ENCODE assay signal across 8 cellular contexts in the genomic region with DNA sequence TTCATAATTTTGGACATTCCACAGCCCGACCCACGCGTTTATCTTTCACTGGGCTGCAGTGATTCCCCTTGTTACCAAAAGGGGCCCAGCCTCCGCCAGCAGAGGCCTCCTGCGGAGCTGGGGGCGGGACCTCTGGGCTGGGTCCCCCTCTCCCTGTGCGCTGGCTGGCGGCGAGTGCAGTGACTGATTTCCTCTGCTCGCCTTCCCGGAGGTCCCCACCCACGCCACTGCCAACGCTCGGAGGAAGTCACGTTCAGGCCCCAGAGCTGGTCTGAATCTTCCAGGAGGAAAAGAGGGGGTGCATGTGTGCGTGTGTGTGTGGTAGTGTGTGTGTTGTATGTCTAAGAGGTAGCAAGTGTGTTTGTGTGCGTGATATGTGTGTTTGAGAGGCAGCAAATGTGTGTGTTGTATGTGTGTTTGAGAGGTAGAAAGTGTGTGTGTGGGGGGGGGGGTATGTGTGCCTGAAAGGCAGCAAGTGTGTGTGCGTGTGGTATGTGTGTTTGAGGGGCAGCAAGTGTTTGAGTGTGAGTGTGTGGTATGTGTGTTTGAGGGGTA. TPM values are rescaled to one million over a fixed set of nuclear protein-coding genes. Genes with fewer than 3 reads are reported as not detected.
A peak's percentile ranks its signal among the peaks of the same experiment; 100 is the strongest.
DNase-seq lines count a peak whose midpoint lies in the region; ATAC-seq, FAIRE-seq and TF ChIP-seq lines count a peak whose summit lies in the region.

No MANE protein-coding gene starts in this region.

- no peak overlapping the region for H4K5ac ChIP-seq in H1 (ENCODE audit: insufficient read length, low read depth, low read length)

- H2AFZ ChIP-seq in H1 (ENCODE audit: low read length), result no peak overlapping the region

- no peak overlapping the region for H3K4ac ChIP-seq in H1 (replicated peaks; ENCODE audit: insufficient read length, low read depth, low read length)

- H3K27ac ChIP-seq in H1 (ENCODE audit: low read depth, low read length), result no peak overlapping the region

- DNase-seq in activated CD8-positive, alpha-beta T cell treated with anti-CD3 and anti-CD28 coated beads for 36 hours, result peak; percentile 90
- DNase-seq in H1 (ENCODE audit: low read depth in 1 of 2, low spot score in 2 of 2) (peak in 1 of 2 experiments; percentile 72), BE2C (no peak), globus pallidus (ENCODE audit: low spot score) (no peak)

- no peak overlapping the region for H2BK5ac ChIP-seq in H1 (ENCODE audit: low read depth, low read length)

- peaks cover 6% of the 10 kb centered on the region for H3K9me3 Mint-ChIP-seq in activated CD8-positive, alpha-beta T cell treated with anti-CD3 and anti-CD28 coated beads for 36 hours
- H3K9me3 Mint-ChIP-seq in nephron, result peaks cover 19% of the 10 kb centered on the region
- peaks cover 16% of the 10 kb centered on the region for H3K9me3 Mint-ChIP-seq in stimulated activated naive CD8-positive, alpha-beta T cell treated with anti-CD3 and anti-CD28 coated beads, Interleukin-15, Interleukin-2, amounts not matched to agents 100 ng/mL and 50 ng/mL, for 24 hours

- no peak overlapping the region for H3K56ac ChIP-seq in H1 (replicated peaks; ENCODE audit: insufficient read length, low read depth, low read length)

- peaks cover 18 to 45% (median 35%) of the 10 kb centered on the region in 4 experiments for H3K27me3 ChIP-seq in H1 (replicated peaks in 1 of 4; ENCODE audit: control insufficient read depth in 3 of 4, extremely low read depth in 1 of 4, insufficient read depth in 3 of 4, low read length in 3 of 4)
- no peaks in the 10 kb centered on the region for H3K27me3 ChIP-seq in BE2C

- no peak overlapping the region for H3K23ac ChIP-seq in H1 (ENCODE audit: insufficient read length)

- H3K18ac ChIP-seq in H1 (ENCODE audit: extremely low read depth, low read length), result peak overlapping the region; percentile 34; the same call in 1 of the 2 replicates

- peak; percentile 45 for ATAC-seq in GM21360 (IDR thresholded peaks at IDR 0.05; ENCODE audit: unreplicated experiment)
- ATAC-seq in activated CD8-positive, alpha-beta T cell treated with anti-CD3 and anti-CD28 coated beads for 36 hours, result peak; percentile 80
- ATAC-seq in HG03342 (IDR thresholded peaks at IDR 0.05; ENCODE audit: unreplicated experiment), result no peak

- peaks cover 0 to 6% of the 10 kb centered on the region in 2 experiments for H4K20me1 ChIP-seq in H1 (replicated peaks in 1 of 2; ENCODE audit: control insufficient read depth in 1 of 2, insufficient read depth in 2 of 2, low read length in 2 of 2)

- CTCF ChIA-PET in activated CD8-positive, alpha-beta T cell treated with anti-CD3 and anti-CD28 coated beads for 36 hours (lab: Charles Lee), result interaction anchor here (0.7 to 1.3 kb wide), 4 partner anchors 11 to 174 kb away, joined by 3 to 4 read pairs (median 3); no protein-coding TSS in a partner anchor
- CTCF ChIA-PET in H1 (lab: Charles Lee; ENCODE audit: partially characterized antibody), result interaction anchor here (0.7 to 2.4 kb wide), 7 partner anchors 9 to 151 kb away, joined by 3 to 7 read pairs (median 5); no protein-coding TSS in a partner anchor

- H3K27me3 Mint-ChIP-seq in activated CD8-positive, alpha-beta T cell treated with anti-CD3 and anti-CD28 coated beads for 36 hours, result peaks cover 1% of the 10 kb centered on the region
- peaks cover 45% of the 10 kb centered on the region for H3K27me3 Mint-ChIP-seq in nephron (ENCODE audit: low read depth)
- no peaks in the 10 kb centered on the region for H3K27me3 Mint-ChIP-seq in stimulated activated naive CD8-positive, alpha-beta T cell treated with anti-CD3 and anti-CD28 coated beads, Interleukin-15, Interleukin-2, amounts not matched to agents 100 ng/mL and 50 ng/mL, for 24 hours

- no peak overlapping the region for H3K14ac ChIP-seq in H1 (ENCODE audit: insufficient read length)

- TF ChIP-seq POLR2A in H1 (IDR thresholded peaks at IDR 0.05; ENCODE audit: control extremely low read depth in 1 of 2, low read depth in 2 of 2, low read length in 2 of 2), result no peak

- WGBS in H1 (ENCODE audit: extremely low coverage in 1 of 2, insufficient coverage in 1 of 2, insufficient read length in 1 of 2, insufficient replicate concordance in 2 of 2, low coverage in 1 of 2, low lambda C conversion rate in 2 of 2, missing lambda C conversion rate in 1 of 2), 2 experiments, result 22% methylated on average over 17 of the region's 18 CpGs; no CpG with 5 or more reads in 1 of the 2 experiments

- no peak overlapping the region for H3K9ac ChIP-seq in H1 (replicated peaks in 1 of 4; ENCODE audit: extremely low read depth in 1 of 4, low read depth in 3 of 4, low read length in 3 of 4)

- H3K4me3 ChIP-seq in H1 (ENCODE audit: extremely low read depth in 1 of 4, insufficient read depth in 2 of 4, low read depth in 3 of 4, low read length in 4 of 4) (peak overlapping the region; percentile 14 to 64 (median 16); a peak in 4 of 8 replicates), BE2C (ENCODE audit: low read depth, low read length) (no peak overlapping the region)

- H2BK20ac ChIP-seq in H1 (ENCODE audit: low read length), result no peak overlapping the region; the same call in 1 of the 2 replicates

- peak overlapping the region; percentile 76 to 94 for H3K4me2 ChIP-seq in H1 (ENCODE audit: insufficient read depth in 1 of 2, low read depth in 2 of 2, low read length in 2 of 2)

- peak overlapping the region; percentile 45; the same call in 1 of the 2 replicates for H2BK12ac ChIP-seq in H1 (ENCODE audit: low read depth, low read length)

- POLR2A ChIA-PET in activated CD8-positive, alpha-beta T cell treated with anti-CD3 and anti-CD28 coated beads for 36 hours (lab: Charles Lee), result interaction anchor here (1.0 to 2.5 kb wide), 7 partner anchors 10 to 106 kb away, joined by 3 to 7 read pairs (median 3); no protein-coding TSS in a partner anchor
- POLR2A ChIA-PET in H1 (lab: Charles Lee; ENCODE audit: partially characterized antibody), result interaction anchor here (0.7 to 1.0 kb wide), 2 partner anchors 8 to 51 kb away, joined by 3 read pairs; no protein-coding TSS in a partner anchor

- no peak for TF ChIP-seq RAD21 in H1 (IDR thresholded peaks at IDR 0.05 in 1 of 2, conservative IDR thresholded peaks at IDR 0.05 in 1 of 2; ENCODE audit: low read depth in 2 of 2, low read length in 2 of 2)

- H3K27ac Mint-ChIP-seq in activated CD8-positive, alpha-beta T cell treated with anti-CD3 and anti-CD28 coated beads for 36 hours, result peak overlapping the region; percentile 67
- peak overlapping the region in 1 of 3 experiments; percentile 33 for H3K27ac Mint-ChIP-seq in nephron
- peak overlapping the region; percentile 71 for H3K27ac Mint-ChIP-seq in stimulated activated naive CD8-positive, alpha-beta T cell treated with anti-CD3 and anti-CD28 coated beads, Interleukin-15, Interleukin-2, amounts not matched to agents 100 ng/mL and 50 ng/mL, for 24 hours

- peaks cover 0 to 6% of the 10 kb centered on the region in 2 experiments; a peak in 2 of 4 replicates for H3K9me3 ChIP-seq in H1 (ENCODE audit: insufficient read depth in 2 of 2, low read depth in 1 of 2, low read length in 1 of 2)
- H3K9me3 ChIP-seq in BE2C, result no peaks in the 10 kb centered on the region

- peaks cover 2% of the 10 kb centered on the region for H3K36me3 Mint-ChIP-seq in activated CD8-positive, alpha-beta T cell treated with anti-CD3 and anti-CD28 coated beads for 36 hours (ENCODE audit: low read depth)
- peaks cover 19% of the 10 kb centered on the region for H3K36me3 Mint-ChIP-seq in nephron (ENCODE audit: low read depth)
- H3K36me3 Mint-ChIP-seq in stimulated activated naive CD8-positive, alpha-beta T cell treated with anti-CD3 and anti-CD28 coated beads, Interleukin-15, Interleukin-2, amounts not matched to agents 100 ng/mL and 50 ng/mL, for 24 hours (ENCODE audit: low read depth), result peaks cover 9% of the 10 kb centered on the region

- no peak for FAIRE-seq in H1 (lab: Jason Lieb, UNC)

- H3K4me1 Mint-ChIP-seq in activated CD8-positive, alpha-beta T cell treated with anti-CD3 and anti-CD28 coated beads for 36 hours (ENCODE audit: low read depth), result peaks cover 23% of the 10 kb centered on the region
- peaks cover 11% of the 10 kb centered on the region for H3K4me1 Mint-ChIP-seq in nephron
- H3K4me1 Mint-ChIP-seq in stimulated activated naive CD8-positive, alpha-beta T cell treated with anti-CD3 and anti-CD28 coated beads, Interleukin-15, Interleukin-2, amounts not matched to agents 100 ng/mL and 50 ng/mL, for 24 hours (ENCODE audit: low read depth), result peaks cover 41% of the 10 kb centered on the region

- peak overlapping the region; percentile 66 for H2BK15ac ChIP-seq in H1 (ENCODE audit: low read length)

- no peak overlapping the region for H4K8ac ChIP-seq in H1 (ENCODE audit: extremely low read depth, insufficient read depth, low read length)

- H3K23me2 ChIP-seq in H1 (ENCODE audit: low read depth, low read length), result peaks cover 8% of the 10 kb centered on the region; the same call in 1 of the 2 replicates

- no peak for TF ChIP-seq CTCF in activated CD8-positive, alpha-beta T cell treated with anti-CD3 and anti-CD28 coated beads for 36 hours (IDR thresholded peaks at IDR 0.05)
- TF ChIP-seq CTCF in H1 (IDR thresholded peaks at IDR 0.05; ENCODE audit: control extremely low read depth in 1 of 3, insufficient read depth in 1 of 3, low read depth in 1 of 3, low read length in 3 of 3), result no peak
- no peak for TF ChIP-seq CTCF in nephron (IDR thresholded peaks at IDR 0.05; ENCODE audit: unreplicated experiment in 3 of 3)
- no peak for TF ChIP-seq CTCF in BE2C (IDR thresholded peaks at IDR 0.05; ENCODE audit: low read depth, low read length)

- intact Hi-C loops in activated CD8-positive, alpha-beta T cell treated with anti-CD3 and anti-CD28 coated beads for 36 hours (cut with micrococcal nuclease), result loop anchor here (5.0 kb wide), 2 partner anchors 34 to 66 kb away; partner anchors contain the start of gene JAK1

- H3K79me1 ChIP-seq in H1 (ENCODE audit: low read depth, low read length), result no peaks in the 10 kb centered on the region

- H3K79me2 ChIP-seq in H1 (ENCODE audit: control insufficient read depth in 1 of 2, insufficient read depth in 2 of 2, low read length in 2 of 2), result no peaks in the 10 kb centered on the region

- H3K4me1 ChIP-seq in H1 (replicated peaks in 1 of 4; ENCODE audit: control insufficient read depth in 3 of 4, insufficient read depth in 4 of 4, low read length in 3 of 4) (peaks cover 0 to 12% (median 4%) of the 10 kb centered on the region in 4 experiments; a peak in 5 of 7 replicates), BE2C (no peaks in the 10 kb centered on the region)

- peak overlapping the region; percentile 68; the same call in 1 of the 2 replicates for H2AK5ac ChIP-seq in H1 (ENCODE audit: low read depth, low read length)

- TF ChIP-seq EP300 in H1 (IDR thresholded peaks at IDR 0.05; ENCODE audit: borderline replicate concordance in 1 of 2, low read depth in 2 of 2, low read length in 2 of 2), result no peak

- no peak overlapping the region for H4K91ac ChIP-seq in H1 (replicated peaks; ENCODE audit: insufficient read length, low read length)

- peak overlapping the region; percentile 57 for H3K4me3 Mint-ChIP-seq in activated CD8-positive, alpha-beta T cell treated with anti-CD3 and anti-CD28 coated beads for 36 hours
- peak overlapping the region; percentile 61 to 69 (median 69) for H3K4me3 Mint-ChIP-seq in nephron
- peak overlapping the region; percentile 67 for H3K4me3 Mint-ChIP-seq in stimulated activated naive CD8-positive, alpha-beta T cell treated with anti-CD3 and anti-CD28 coated beads, Interleukin-15, Interleukin-2, amounts not matched to agents 100 ng/mL and 50 ng/mL, for 24 hours

- no peak overlapping the region for H2BK120ac ChIP-seq in H1 (replicated peaks; ENCODE audit: low read depth, low read length)

- H3K36me3 ChIP-seq in H1 (ENCODE audit: control insufficient read depth in 2 of 4, insufficient read depth in 4 of 4, low read length in 3 of 4) (no peaks in the 10 kb centered on the region), BE2C (no peaks in the 10 kb centered on the region)

RNA-seq across cellular contexts. Expression of gene JAK1, which starts 35.0 kb away (rescaled TPM):
- 100 to 1,000 TPM in 1 of 2 experiments, 10 to 100 TPM in 1; 96.3 to 108 TPM for total RNA-seq in activated CD8-positive, alpha-beta T cell treated with anti-CD3 and anti-CD28 coated beads for 36 hours
- total RNA-seq in H1 (2021; fragmentation: NEBNext Ultra II Directional; extraction: Animal tissue kit (Norgen Biotek cat#: 25700)), result 22.5 and 24.5 TPM in 2 replicates
- polyA plus RNA-seq in H1 (2011; rRNA removed), result 7.3 and 7.8 TPM in 2 replicates
- polyA plus RNA-seq in H1 (2011; cell fraction: cytosol; rRNA removed), result 8.5 TPM
- 11.7 TPM for polyA plus RNA-seq in H1 (2011; cell fraction: nucleus; rRNA removed)
- 10.6 to 13.5 TPM (median 12.2 TPM) in 4 replicates for polyA plus RNA-seq in H1 (2012, experiment 1 of 2)
- 1.0 TPM for polyA plus RNA-seq in H1 (2012, experiment 2 of 2)
- 10.1 TPM for polyA plus RNA-seq in H1 (2013, experiment 1 of 2)
- polyA plus RNA-seq in H1 (2013, experiment 2 of 2), result 10.1 TPM
- polyA minus RNA-seq in H1 (2011; rRNA and poly(A)+ RNA removed), result 16.5 and 28.6 TPM in 2 replicates
- polyA minus RNA-seq in H1 (2011; cell fraction: cytosol; rRNA and poly(A)+ RNA removed), result 15.0 TPM
- 33.7 TPM for polyA minus RNA-seq in H1 (2011; cell fraction: nucleus; rRNA and poly(A)+ RNA removed)
- 14.0 TPM for polyA plus RNA-seq in BE2C (2012; ENCODE audit: insufficient read depth, insufficient read length, low read depth)
